8 cellular contexts compared by ENCODE assay signal in genomic region chr13:40221460-40222201, GRCh38.
A peak's percentile ranks its signal among the peaks of the same experiment; 100 is the strongest.
DNase-seq lines count a peak whose midpoint lies in the region; ATAC-seq and TF ChIP-seq lines count a peak whose summit lies in the region.

No MANE protein-coding gene starts in this region.

- H3K4me1 ChIP-seq in skeletal muscle tissue (ENCODE audit: control insufficient read depth in 3 of 3, insufficient read depth in 3 of 3, low read length in 3 of 3), result peaks cover 6 to 11% (median 7%) of the 10 kb centered on the region in 3 donors

- intact Hi-C loops in Right ventricle myocardium superior (cut with DNase I), result no loop called here

- DNase-seq in HT-29 (ENCODE audit: low spot score) (peak; percentile 23), Right ventricle myocardium superior (no peak), Ammon's horn (ENCODE audit: low spot score) (no peak), NCI-H1930 (lab: John Stamatoyannopoulos, UW) (no peak), type B pancreatic cell (ENCODE audit: extremely low spot score, unreplicated experiment) (no peak)
- no peak for DNase-seq in activated CD8-positive, alpha-beta T cell treated with anti-CD3 and anti-CD28 coated beads, Interleukin-2, amount 10 ng/mL, durations not matched to agents 7 days and 5 days

- H3K27ac ChIP-seq in skeletal muscle tissue (ENCODE audit: low read depth, low read length), result peak overlapping the region; percentile 52

- H3K36me3 Mint-ChIP-seq in activated CD8-positive, alpha-beta T cell treated with anti-CD3 and anti-CD28 coated beads, Interleukin-2, amount 10 ng/mL, durations not matched to agents 7 days and 5 days (ENCODE audit: low read depth), result peaks cover 5% of the 10 kb centered on the region
- H3K36me3 Mint-ChIP-seq in type B pancreatic cell, result no peaks in the 10 kb centered on the region

- POLR2A ChIA-PET in activated CD8-positive, alpha-beta T cell treated with anti-CD3 and anti-CD28 coated beads, Interleukin-2, amount 10 ng/mL, durations not matched to agents 7 days and 5 days (lab: Charles Lee), result no interaction called here

- no peak overlapping the region for H3K9ac ChIP-seq in skeletal muscle tissue (ENCODE audit: low read depth in 1 of 3, low read length in 3 of 3)

- H3K4me3 Mint-ChIP-seq in activated CD8-positive, alpha-beta T cell treated with anti-CD3 and anti-CD28 coated beads, Interleukin-2, amount 10 ng/mL, durations not matched to agents 7 days and 5 days, result peak overlapping the region; percentile 2
- no peak overlapping the region for H3K4me3 Mint-ChIP-seq in type B pancreatic cell

- peak; percentile 67 for ATAC-seq in activated CD8-positive, alpha-beta T cell treated with anti-CD3 and anti-CD28 coated beads, Interleukin-2, amount 10 ng/mL, durations not matched to agents 7 days and 5 days
- ATAC-seq in Right ventricle myocardium superior (ENCODE audit: poor library complexity) (peak; percentile 92), GM18519 (IDR thresholded peaks at IDR 0.05; ENCODE audit: low FRiP score, unreplicated experiment) (no peak)

- H3K9me3 ChIP-seq in skeletal muscle tissue (ENCODE audit: control insufficient read depth in 3 of 3, low read length in 3 of 3), result no peaks in the 10 kb centered on the region

- no peak overlapping the region for H3K4me3 ChIP-seq in skeletal muscle tissue (ENCODE audit: low read length in 3 of 3)

- peaks cover 8% of the 10 kb centered on the region for H3K9me3 Mint-ChIP-seq in activated CD8-positive, alpha-beta T cell treated with anti-CD3 and anti-CD28 coated beads, Interleukin-2, amount 10 ng/mL, durations not matched to agents 7 days and 5 days (ENCODE audit: insufficient read depth)
- no peaks in the 10 kb centered on the region for H3K9me3 Mint-ChIP-seq in type B pancreatic cell

- H3K27ac Mint-ChIP-seq in activated CD8-positive, alpha-beta T cell treated with anti-CD3 and anti-CD28 coated beads, Interleukin-2, amount 10 ng/mL, durations not matched to agents 7 days and 5 days, result peak overlapping the region; percentile 75
- H3K27ac Mint-ChIP-seq in type B pancreatic cell, result no peak overlapping the region

- no peak for TF ChIP-seq CTCF in type B pancreatic cell (conservative IDR thresholded peaks at IDR 0.05)

- H3K27me3 ChIP-seq in skeletal muscle tissue (ENCODE audit: control insufficient read depth in 3 of 3, insufficient read depth in 3 of 3, low read length in 3 of 3), result no peaks in the 10 kb centered on the region

- peaks cover 2% of the 10 kb centered on the region for H3K27me3 Mint-ChIP-seq in activated CD8-positive, alpha-beta T cell treated with anti-CD3 and anti-CD28 coated beads, Interleukin-2, amount 10 ng/mL, durations not matched to agents 7 days and 5 days (ENCODE audit: low read depth)
- peaks cover 2% of the 10 kb centered on the region for H3K27me3 Mint-ChIP-seq in type B pancreatic cell

- H3K36me3 ChIP-seq in skeletal muscle tissue (ENCODE audit: control insufficient read depth in 3 of 3, insufficient read depth in 3 of 3, low read length in 3 of 3), result no peaks in the 10 kb centered on the region

- CTCF ChIA-PET in activated CD8-positive, alpha-beta T cell treated with anti-CD3 and anti-CD28 coated beads, Interleukin-2, amount 10 ng/mL, durations not matched to agents 7 days and 5 days (lab: Charles Lee), result interaction anchor here (0.9 to 1.1 kb wide), 4 partner anchors 31 to 416 kb away, joined by 3 read pairs; no protein-coding TSS in a partner anchor

- H3K4me1 Mint-ChIP-seq in activated CD8-positive, alpha-beta T cell treated with anti-CD3 and anti-CD28 coated beads, Interleukin-2, amount 10 ng/mL, durations not matched to agents 7 days and 5 days (ENCODE audit: low read depth), result peaks cover 35% of the 10 kb centered on the region
- H3K4me1 Mint-ChIP-seq in type B pancreatic cell (ENCODE audit: unreplicated experiment), result peaks cover 17% of the 10 kb centered on the region
